Comparison of ENCODE assay signal across 10 cellular contexts in genomic region chr10:124688366-124688765, GRCh38. TPM values are rescaled to one million over a fixed set of nuclear protein-coding genes. Genes with fewer than 3 reads are reported as not detected.
A peak's percentile ranks its signal among the peaks of the same experiment; 100 is the strongest.
DNase-seq lines count a peak whose midpoint lies in the region; ATAC-seq and TF ChIP-seq lines count a peak whose summit lies in the region.
"Had no signal": no experiment of that assay in that cellular context is flagged by ENCODE, and none has a peak within 500 bp of the region (broad histone marks: within the 10 kb centered on the region; RNA-seq: fewer than 3 reads in every experiment).

No MANE protein-coding gene starts in this region.

- intact Hi-C loops in activated CD4-positive, alpha-beta T cell treated with anti-CD3 and anti-CD28 coated beads for 36 hours (cut with DNase I, micrococcal nuclease) = loop anchor here (1.0 to 2.0 kb wide), 6 partner anchors 31 to 228 kb away; no protein-coding TSS in a partner anchor

- ATAC-seq in activated CD4-positive, alpha-beta T cell treated with anti-CD3 and anti-CD28 coated beads for 36 hours = peak; percentile 58
- ATAC-seq in HG02798 (IDR thresholded peaks at IDR 0.05; ENCODE audit: poor library complexity, unreplicated experiment) = peak; percentile 11
- ATAC-seq in stimulated activated naive B cell treated with anti-CD40 and anti-IgM and Interleukin-4, amounts not matched to agents 10 μg/mL and 1 μg/mL and 100 μg/mL, for 72 hours (replicated peaks) = no peak

- H3K27me3 Mint-ChIP-seq in activated CD4-positive, alpha-beta T cell treated with anti-CD3 and anti-CD28 coated beads for 36 hours = peaks cover 2% of the 10 kb centered on the region
- no peaks in the 10 kb centered on the region for H3K27me3 Mint-ChIP-seq in activated naive CD8-positive, alpha-beta T cell treated with anti-CD3 and anti-CD28 coated beads for 36 hours
- no peaks in the 10 kb centered on the region for H3K27me3 Mint-ChIP-seq in stimulated activated naive B cell treated with anti-CD40 and anti-IgM and Interleukin-4, amounts not matched to agents 10 μg/mL and 1 μg/mL and 100 μg/mL, for 72 hours

- no peak for TF ChIP-seq CTCF in GM10248 (IDR thresholded peaks at IDR 0.05; ENCODE audit: control extremely low read depth, extremely low read depth, low read depth, missing control alignments)

- no peak overlapping the region for H3K4me3 Mint-ChIP-seq in activated CD4-positive, alpha-beta T cell treated with anti-CD3 and anti-CD28 coated beads for 36 hours
- no peak overlapping the region for H3K4me3 Mint-ChIP-seq in activated naive CD8-positive, alpha-beta T cell treated with anti-CD3 and anti-CD28 coated beads for 36 hours
- peak overlapping the region; percentile 44 to 45 for H3K4me3 Mint-ChIP-seq in stimulated activated naive B cell treated with anti-CD40 and anti-IgM and Interleukin-4, amounts not matched to agents 10 μg/mL and 1 μg/mL and 100 μg/mL, for 72 hours

- POLR2A ChIA-PET in activated CD4-positive, alpha-beta T cell treated with anti-CD3 and anti-CD28 coated beads for 36 hours (lab: Charles Lee) = interaction anchor here (0.8 to 3.1 kb wide), 14 partner anchors 9 to 60 kb away, joined by 3 to 63 read pairs (median 6); no protein-coding TSS in a partner anchor
- POLR2A ChIA-PET in GM10248 (lab: Yijun Ruan, JAX) = no interaction called here

- H3K27ac Mint-ChIP-seq in activated CD4-positive, alpha-beta T cell treated with anti-CD3 and anti-CD28 coated beads for 36 hours = peak overlapping the region; percentile 62
- H3K27ac Mint-ChIP-seq in activated naive CD8-positive, alpha-beta T cell treated with anti-CD3 and anti-CD28 coated beads for 36 hours = peak overlapping the region; percentile 75
- H3K27ac Mint-ChIP-seq in stimulated activated naive B cell treated with anti-CD40 and anti-IgM and Interleukin-4, amounts not matched to agents 10 μg/mL and 1 μg/mL and 100 μg/mL, for 72 hours = peak overlapping the region; percentile 42

- DNase-seq in activated CD4-positive, alpha-beta T cell treated with anti-CD3 and anti-CD28 coated beads for 36 hours = peak; percentile 29
- no peak for DNase-seq in activated CD4-positive, alpha-beta T cell treated with anti-CD3 and anti-CD28 coated beads for 4 hours
- no peak for DNase-seq in activated naive CD8-positive, alpha-beta T cell treated with anti-CD3 and anti-CD28 coated beads for 36 hours
- DNase-seq in stimulated activated naive B cell treated with anti-CD40 and anti-IgM and Interleukin-4, amounts not matched to agents 10 μg/mL and 1 μg/mL and 100 μg/mL, for 72 hours = no peak
- no peak for DNase-seq in GM10248 (ENCODE audit: extremely low spot score)
- DNase-seq in NCI-H446 (lab: John Stamatoyannopoulos, UW) = no peak
- DNase-seq in foreskin melanocyte = no peak
- DNase-seq: NCI-H146, SHP77 had no signal

- no peaks in the 10 kb centered on the region for H3K9me3 Mint-ChIP-seq in activated CD4-positive, alpha-beta T cell treated with anti-CD3 and anti-CD28 coated beads for 36 hours (ENCODE audit: low read depth)
- H3K9me3 Mint-ChIP-seq in activated naive CD8-positive, alpha-beta T cell treated with anti-CD3 and anti-CD28 coated beads for 36 hours = no peaks in the 10 kb centered on the region
- no peaks in the 10 kb centered on the region for H3K9me3 Mint-ChIP-seq in stimulated activated naive B cell treated with anti-CD40 and anti-IgM and Interleukin-4, amounts not matched to agents 10 μg/mL and 1 μg/mL and 100 μg/mL, for 72 hours

- CTCF ChIA-PET in activated CD4-positive, alpha-beta T cell treated with anti-CD3 and anti-CD28 coated beads for 36 hours (lab: Charles Lee) = interaction anchor here (0.6 to 7.5 kb wide), 23 partner anchors 9 to 432 kb away, joined by 3 to 125 read pairs (median 7); no protein-coding TSS in a partner anchor
- CTCF ChIA-PET in GM10248 (lab: Yijun Ruan, JAX) = interaction anchor here (0.8 to 4.7 kb wide), 15 partner anchors 9 to 53 kb away, joined by 3 to 44 read pairs (median 4); no protein-coding TSS in a partner anchor

- H3K36me3 Mint-ChIP-seq in activated CD4-positive, alpha-beta T cell treated with anti-CD3 and anti-CD28 coated beads for 36 hours (ENCODE audit: low read depth) = peaks cover 33% of the 10 kb centered on the region
- H3K36me3 Mint-ChIP-seq in activated naive CD8-positive, alpha-beta T cell treated with anti-CD3 and anti-CD28 coated beads for 36 hours = peaks cover 15% of the 10 kb centered on the region
- peaks cover 13 to 26% of the 10 kb centered on the region in 2 donors for H3K36me3 Mint-ChIP-seq in stimulated activated naive B cell treated with anti-CD40 and anti-IgM and Interleukin-4, amounts not matched to agents 10 μg/mL and 1 μg/mL and 100 μg/mL, for 72 hours

- H3K4me1 Mint-ChIP-seq in activated CD4-positive, alpha-beta T cell treated with anti-CD3 and anti-CD28 coated beads for 36 hours = peaks cover 81% of the 10 kb centered on the region
- peaks cover 66% of the 10 kb centered on the region for H3K4me1 Mint-ChIP-seq in activated naive CD8-positive, alpha-beta T cell treated with anti-CD3 and anti-CD28 coated beads for 36 hours
- H3K4me1 Mint-ChIP-seq in stimulated activated naive B cell treated with anti-CD40 and anti-IgM and Interleukin-4, amounts not matched to agents 10 μg/mL and 1 μg/mL and 100 μg/mL, for 72 hours = peaks cover 65 to 96% of the 10 kb centered on the region in 2 donors

RNA-seq across cellular contexts. Expression of gene FAM53B, which starts 55.8 kb away (rescaled TPM):
- 10 to 100 TPM; 13.3 to 13.9 TPM for total RNA-seq in activated CD4-positive, alpha-beta T cell treated with anti-CD3 and anti-CD28 coated beads for 36 hours
- total RNA-seq in activated naive CD8-positive, alpha-beta T cell treated with anti-CD3 and anti-CD28 coated beads for 36 hours = 1 to 10 TPM; 8.7 to 9.6 TPM

Comparison
In these comparisons a context has a peak if more than half of its experiments do, and no peak if none do; other contexts are left out.
1. ATAC-seq: peak in activated CD4-positive, alpha-beta T cell treated with anti-CD3 and anti-CD28 coated beads for 36 hours (single experiment) and HG02798 (single experiment); none in stimulated activated naive B cell treated with anti-CD40 and anti-IgM and Interleukin-4, amounts not matched to agents 10 μg/mL and 1 μg/mL and 100 μg/mL, for 72 hours (0 of 2).
2. H3K4me3 Mint-ChIP-seq: peak in stimulated activated naive B cell treated with anti-CD40 and anti-IgM and Interleukin-4, amounts not matched to agents 10 μg/mL and 1 μg/mL and 100 μg/mL, for 72 hours (2 of 2); none in activated CD4-positive, alpha-beta T cell treated with anti-CD3 and anti-CD28 coated beads for 36 hours (single experiment) and activated naive CD8-positive, alpha-beta T cell treated with anti-CD3 and anti-CD28 coated beads for 36 hours (single experiment).
3. Peak in every context shown above with its lines, with median percentiles within 50 percentile points of each other: H3K27ac Mint-ChIP-seq.